ENCODE assay signal across 1 cellular context in the genomic region with DNA sequence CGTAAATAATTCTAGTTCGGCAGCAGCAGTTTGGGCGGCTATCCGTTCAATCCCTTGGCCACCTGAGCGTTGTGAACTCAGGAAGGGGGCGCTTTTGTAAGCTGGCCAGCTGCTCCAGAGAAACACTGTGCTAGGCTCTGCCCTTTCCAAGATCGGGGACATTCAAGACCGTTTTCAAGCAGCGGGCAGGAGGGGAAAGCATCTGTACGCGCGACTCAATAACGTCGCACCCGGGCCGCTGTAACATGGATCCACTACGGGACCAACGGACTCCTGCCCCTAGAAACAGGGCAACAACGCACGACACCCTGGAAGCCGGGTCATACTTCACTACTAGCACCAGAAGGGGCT.
TF ChIP-seq lines count a peak whose summit lies in the region.

No MANE protein-coding gene starts in this region.

TF ChIP-seq in GM12878, 131 proteins besides CTCF, POLR2A, EP300 and RAD21:
- TF ChIP-seq, protein P1, sequence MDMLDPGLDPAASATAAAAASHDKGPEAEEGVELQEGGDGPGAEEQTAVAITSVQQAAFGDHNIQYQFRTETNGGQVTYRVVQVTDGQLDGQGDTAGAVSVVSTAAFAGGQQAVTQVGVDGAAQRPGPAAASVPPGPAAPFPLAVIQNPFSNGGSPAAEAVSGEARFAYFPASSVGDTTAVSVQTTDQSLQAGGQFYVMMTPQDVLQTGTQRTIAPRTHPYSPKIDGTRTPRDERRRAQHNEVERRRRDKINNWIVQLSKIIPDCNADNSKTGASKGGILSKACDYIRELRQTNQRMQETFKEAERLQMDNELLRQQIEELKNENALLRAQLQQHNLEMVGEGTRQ (IDR thresholded peaks at IDR 0.05; ENCODE audit: borderline replicate concordance, low read depth, low read length), result no peak
- TF ChIP-seq, protein P2, sequence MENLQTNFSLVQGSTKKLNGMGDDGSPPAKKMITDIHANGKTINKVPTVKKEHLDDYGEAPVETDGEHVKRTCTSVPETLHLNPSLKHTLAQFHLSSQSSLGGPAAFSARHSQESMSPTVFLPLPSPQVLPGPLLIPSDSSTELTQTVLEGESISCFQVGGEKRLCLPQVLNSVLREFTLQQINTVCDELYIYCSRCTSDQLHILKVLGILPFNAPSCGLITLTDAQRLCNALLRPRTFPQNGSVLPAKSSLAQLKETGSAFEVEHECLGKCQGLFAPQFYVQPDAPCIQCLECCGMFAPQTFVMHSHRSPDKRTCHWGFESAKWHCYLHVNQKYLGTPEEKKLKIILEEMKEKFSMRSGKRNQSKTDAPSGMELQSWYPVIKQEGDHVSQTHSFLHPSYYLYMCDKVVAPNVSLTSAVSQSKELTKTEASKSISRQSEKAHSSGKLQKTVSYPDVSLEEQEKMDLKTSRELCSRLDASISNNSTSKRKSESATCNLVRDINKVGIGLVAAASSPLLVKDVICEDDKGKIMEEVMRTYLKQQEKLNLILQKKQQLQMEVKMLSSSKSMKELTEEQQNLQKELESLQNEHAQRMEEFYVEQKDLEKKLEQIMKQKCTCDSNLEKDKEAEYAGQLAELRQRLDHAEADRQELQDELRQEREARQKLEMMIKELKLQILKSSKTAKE (IDR thresholded peaks at IDR 0.05; ENCODE audit: low read depth, poor library complexity, severe bottlenecking), result no peak
- no peak for TF ChIP-seq POU2F2 (IDR thresholded peaks at IDR 0.05; ENCODE audit: borderline replicate concordance, low read depth, low read length)
- TF ChIP-seq HDGF (IDR thresholded peaks at IDR 0.05), result no peak
- TF ChIP-seq MEF2B (IDR thresholded peaks at IDR 0.05; ENCODE audit: partially characterized antibody, poor library complexity, severe bottlenecking), result no peak
- no peak for TF ChIP-seq MYB (IDR thresholded peaks at IDR 0.05; ENCODE audit: borderline replicate concordance, low read depth, low read length)
- TF ChIP-seq ZBED1 (IDR thresholded peaks at IDR 0.05; ENCODE audit: borderline replicate concordance), result no peak
- TF ChIP-seq RFX5 (IDR thresholded peaks at IDR 0.05; ENCODE audit: low read depth, low read length), result no peak
- no peak for TF ChIP-seq GATAD2B (conservative IDR thresholded peaks at IDR 0.05; ENCODE audit: low read depth)
- TF ChIP-seq, protein P3, sequence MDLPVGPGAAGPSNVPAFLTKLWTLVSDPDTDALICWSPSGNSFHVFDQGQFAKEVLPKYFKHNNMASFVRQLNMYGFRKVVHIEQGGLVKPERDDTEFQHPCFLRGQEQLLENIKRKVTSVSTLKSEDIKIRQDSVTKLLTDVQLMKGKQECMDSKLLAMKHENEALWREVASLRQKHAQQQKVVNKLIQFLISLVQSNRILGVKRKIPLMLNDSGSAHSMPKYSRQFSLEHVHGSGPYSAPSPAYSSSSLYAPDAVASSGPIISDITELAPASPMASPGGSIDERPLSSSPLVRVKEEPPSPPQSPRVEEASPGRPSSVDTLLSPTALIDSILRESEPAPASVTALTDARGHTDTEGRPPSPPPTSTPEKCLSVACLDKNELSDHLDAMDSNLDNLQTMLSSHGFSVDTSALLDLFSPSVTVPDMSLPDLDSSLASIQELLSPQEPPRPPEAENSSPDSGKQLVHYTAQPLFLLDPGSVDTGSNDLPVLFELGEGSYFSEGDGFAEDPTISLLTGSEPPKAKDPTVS (IDR thresholded peaks at IDR 0.05; ENCODE audit: low read depth, low read length), result no peak
- no peak for TF ChIP-seq SRF (IDR thresholded peaks at IDR 0.05; ENCODE audit: low read depth in 2 of 2, low read length in 2 of 2)
- TF ChIP-seq SREBF2 (IDR thresholded peaks at IDR 0.05; ENCODE audit: low read length), result no peak
- TF ChIP-seq KAT2A (conservative IDR thresholded peaks at IDR 0.05; ENCODE audit: control insufficient read depth, low read depth, low read length), result no peak
